Comparison of ENCODE assay signal across 17 cellular contexts in genomic region chr3:132236701-132237651, GRCh38.
DNase-seq lines count a peak whose midpoint lies in the region; ATAC-seq, FAIRE-seq and TF ChIP-seq lines count a peak whose summit lies in the region.
"Had no signal": no experiment of that assay in that cellular context is flagged by ENCODE, and none has a peak within 500 bp of the region (broad histone marks: within the 10 kb centered on the region; RNA-seq: fewer than 3 reads in every experiment).

No MANE protein-coding gene starts in this region.

- H3K27me3 Mint-ChIP-seq in activated T-helper 1 cell treated with anti-CD3 and anti-CD28 coated beads, Interleukin-12 subunit alpha, Interleukin-12 subunit beta, Interleukin-2, Interleukin-4 antibody, amounts not matched to agents 30 ng/mL and 10 ng/mL and 1 ng/mL, durations not matched to agents 14 hours and 24 hours and 36 hours (ENCODE audit: insufficient read depth) = peaks cover 7% of the 10 kb centered on the region

- no peaks in the 10 kb centered on the region for H3K4me1 Mint-ChIP-seq in activated T-helper 1 cell treated with anti-CD3 and anti-CD28 coated beads, Interleukin-12 subunit alpha, Interleukin-12 subunit beta, Interleukin-2, Interleukin-4 antibody, amounts not matched to agents 30 ng/mL and 10 ng/mL and 1 ng/mL, durations not matched to agents 14 hours and 24 hours and 36 hours (ENCODE audit: low read depth)
- H3K4me1 Mint-ChIP-seq: stimulated activated memory B cell treated with anti-CD40 and anti-IgM and Interleukin-4, amounts not matched to agents 10 μg/mL and 1 μg/mL and 100 μg/mL, for 72 hours had no signal

- H3K4me3 Mint-ChIP-seq in activated T-helper 1 cell treated with anti-CD3 and anti-CD28 coated beads, Interleukin-12 subunit alpha, Interleukin-12 subunit beta, Interleukin-2, Interleukin-4 antibody, amounts not matched to agents 30 ng/mL and 10 ng/mL and 1 ng/mL, durations not matched to agents 14 hours and 24 hours and 36 hours = no peak overlapping the region
- H3K4me3 Mint-ChIP-seq: activated T-cell treated with anti-CD3 and anti-CD28 coated beads, Interleukin-2, amount 50 U/mL, for 4 hours; stimulated activated memory B cell treated with anti-CD40 and anti-IgM and Interleukin-4, amounts not matched to agents 10 μg/mL and 1 μg/mL and 100 μg/mL, for 72 hours had no signal

- no peaks in the 10 kb centered on the region for H3K9me3 Mint-ChIP-seq in activated T-helper 1 cell treated with anti-CD3 and anti-CD28 coated beads, Interleukin-12 subunit alpha, Interleukin-12 subunit beta, Interleukin-2, Interleukin-4 antibody, amounts not matched to agents 30 ng/mL and 10 ng/mL and 1 ng/mL, durations not matched to agents 14 hours and 24 hours and 36 hours
- H3K9me3 Mint-ChIP-seq: activated T-cell treated with anti-CD3 and anti-CD28 coated beads, Interleukin-2, amount 50 U/mL, for 4 hours; stimulated activated memory B cell treated with anti-CD40 and anti-IgM and Interleukin-4, amounts not matched to agents 10 μg/mL and 1 μg/mL and 100 μg/mL, for 72 hours had no signal

- H3K36me3 Mint-ChIP-seq in activated T-helper 1 cell treated with anti-CD3 and anti-CD28 coated beads, Interleukin-12 subunit alpha, Interleukin-12 subunit beta, Interleukin-2, Interleukin-4 antibody, amounts not matched to agents 30 ng/mL and 10 ng/mL and 1 ng/mL, durations not matched to agents 14 hours and 24 hours and 36 hours (ENCODE audit: low read depth) = no peaks in the 10 kb centered on the region
- H3K36me3 Mint-ChIP-seq: stimulated activated memory B cell treated with anti-CD40 and anti-IgM and Interleukin-4, amounts not matched to agents 10 μg/mL and 1 μg/mL and 100 μg/mL, for 72 hours had no signal

- H3K4me3 ChIP-seq in ascending aorta = no peak overlapping the region

- no peak for TF ChIP-seq CTCF in ascending aorta (IDR thresholded peaks at IDR 0.05)

- ATAC-seq in GM18508 (IDR thresholded peaks at IDR 0.05; ENCODE audit: insufficient read depth, unreplicated experiment) = peak; percentile 77
- ATAC-seq in GM19467 (IDR thresholded peaks at IDR 0.05; ENCODE audit: unreplicated experiment) = peak; percentile 68
- peak; percentile 81 for ATAC-seq in HG02938 (IDR thresholded peaks at IDR 0.05; ENCODE audit: unreplicated experiment)
- ATAC-seq in HG03571 (IDR thresholded peaks at IDR 0.05; ENCODE audit: unreplicated experiment) = peak; percentile 84
- ATAC-seq: activated T-cell treated with anti-CD3 and anti-CD28 coated beads, Interleukin-2, amount 50 U/mL, for 4 hours; stimulated activated memory B cell treated with anti-CD40 and anti-IgM and Interleukin-4, amounts not matched to agents 10 μg/mL and 1 μg/mL and 100 μg/mL, for 72 hours had no signal

- H3K27ac Mint-ChIP-seq in activated T-helper 1 cell treated with anti-CD3 and anti-CD28 coated beads, Interleukin-12 subunit alpha, Interleukin-12 subunit beta, Interleukin-2, Interleukin-4 antibody, amounts not matched to agents 30 ng/mL and 10 ng/mL and 1 ng/mL, durations not matched to agents 14 hours and 24 hours and 36 hours = no peak overlapping the region
- H3K27ac Mint-ChIP-seq: stimulated activated memory B cell treated with anti-CD40 and anti-IgM and Interleukin-4, amounts not matched to agents 10 μg/mL and 1 μg/mL and 100 μg/mL, for 72 hours had no signal

- TF ChIP-seq POLR2A in H54 (IDR thresholded peaks at IDR 0.05; ENCODE audit: low read depth, low read length) = no peak

- FAIRE-seq in H54 (lab: Jason Lieb, UNC) = no peak
- FAIRE-seq: frontal cortex, islet of Langerhans had no signal

- no peak overlapping the region for H3K27ac ChIP-seq in ascending aorta

- H3K4me1 ChIP-seq in ascending aorta = no peaks in the 10 kb centered on the region

- no peaks in the 10 kb centered on the region for H3K9me3 ChIP-seq in ascending aorta
- H3K9me3 ChIP-seq: SK-N-SH had no signal

- DNase-seq in ascending aorta (ENCODE audit: low spot score in 2 of 2) (no peak), NCI-H1092 (lab: John Stamatoyannopoulos, UW) (no peak), H54 (ENCODE audit: insufficient read length, low spot score) (no peak)
- no peak for DNase-seq in activated T-helper 1 cell treated with anti-CD3 and anti-CD28 coated beads, Interleukin-12 subunit alpha, Interleukin-12 subunit beta, Interleukin-2, Interleukin-4 antibody, amounts not matched to agents 30 ng/mL and 10 ng/mL and 1 ng/mL, durations not matched to agents 14 hours and 24 hours and 36 hours (ENCODE audit: low spot score)
- DNase-seq: activated T-cell treated with anti-CD3 and anti-CD28 coated beads, Interleukin-2, amount 50 U/mL, for 4 hours; anterior cingulate cortex; DND-41; KBM-7; SK-N-SH; stimulated activated CD4-positive, alpha-beta T cell treated with anti-CD3 and anti-CD28 coated beads, Interleukin-2, amount 100 ng/mL, for 48 hours had no signal

- intact Hi-C loops in ascending aorta (cut with DNase I) = no loop called here
- intact Hi-C loops in activated T-helper 1 cell treated with anti-CD3 and anti-CD28 coated beads, Interleukin-12 subunit alpha, Interleukin-12 subunit beta, Interleukin-2, Interleukin-4 antibody, amounts not matched to agents 30 ng/mL and 10 ng/mL and 1 ng/mL, durations not matched to agents 14 hours and 24 hours and 36 hours (cut with micrococcal nuclease) = no loop called here

- H3K27me3 ChIP-seq in ascending aorta = no peaks in the 10 kb centered on the region

- no peaks in the 10 kb centered on the region for H3K36me3 ChIP-seq in ascending aorta
